Comparison of ENCODE assay signal across 30 cellular contexts in the genomic region with DNA sequence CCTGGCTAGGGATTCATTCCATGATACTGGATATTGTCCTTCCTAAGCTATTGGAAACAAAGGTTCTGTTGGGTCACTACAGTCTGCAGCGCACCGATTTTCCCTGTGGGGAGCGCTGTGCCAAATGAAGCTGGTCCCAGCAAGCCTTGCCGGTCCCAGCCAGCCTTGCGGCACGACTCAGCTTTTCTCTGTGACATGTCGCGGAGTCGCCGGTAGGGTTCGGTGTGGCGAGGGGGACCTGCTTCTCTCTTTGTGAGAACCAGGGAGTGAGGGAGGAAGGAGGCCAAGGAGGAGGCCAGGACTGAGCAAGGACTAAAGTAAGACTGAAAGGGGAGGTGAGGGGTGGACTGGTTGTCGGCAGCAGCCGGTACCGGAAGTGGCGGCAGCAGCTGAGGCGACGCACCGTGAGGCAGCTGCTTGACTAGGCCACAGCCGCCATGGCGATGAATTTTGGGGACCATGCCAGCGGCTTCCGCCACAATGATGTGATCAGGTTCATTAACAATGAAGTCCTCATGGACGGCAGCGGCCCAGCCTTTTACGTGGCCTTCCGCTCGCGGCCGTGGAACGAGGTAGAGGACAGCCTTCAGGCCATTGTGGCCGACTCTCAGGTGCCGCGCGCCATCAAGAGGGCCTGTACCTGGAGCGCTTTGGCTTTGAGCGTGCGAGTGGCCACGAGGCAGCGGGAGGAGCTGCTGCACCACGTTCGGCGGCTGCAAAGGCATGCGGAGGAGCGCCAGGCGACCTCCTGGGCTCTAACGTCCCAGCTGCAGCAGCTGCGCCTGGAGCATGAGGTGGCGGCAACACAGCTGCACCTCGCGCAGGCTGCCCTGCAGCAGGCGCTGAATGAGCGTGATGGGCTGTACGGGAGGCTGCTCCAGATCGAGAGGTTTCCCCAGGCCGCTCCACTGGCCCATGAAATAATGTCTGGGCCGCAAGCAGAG. TPM values are rescaled to one million over a fixed set of nuclear protein-coding genes. Genes with fewer than 3 reads are reported as not detected.
"Had no signal": no experiment of that assay in that cellular context is flagged by ENCODE, and none has a peak within 500 bp of the region (broad histone marks: within the 10 kb centered on the region; RNA-seq: fewer than 3 reads in every experiment).

A gene (plus strand): TSS at position 180 of the 944 bp plus-strand sequence. CDS start 258 bp downstream, at position 438.

- H3K4me2 ChIP-seq: SK-N-SH had no signal

- H3K4me1 Mint-ChIP-seq: brain had no signal

- H3K36me3 Mint-ChIP-seq: activated naive CD8-positive, alpha-beta T cell; brain had no signal

- DNase-seq: activated CD4-positive, alpha-beta memory T cell treated with anti-CD3 and anti-CD28 coated beads, Interleukin-2, amount 10 ng/mL, durations not matched to agents 7 days and 5 days; activated CD4-positive, alpha-beta T cell treated with anti-CD3 and anti-CD28 coated beads for 36 hours; activated CD4-positive, alpha-beta T cell treated with anti-CD3 and anti-CD28 coated beads, Interleukin-2, amount 50 U/mL, for 1 hour; activated CD8-positive, alpha-beta memory T cell treated with anti-CD3 and anti-CD28 coated beads, Interleukin-2, amount 50 U/mL, for 4 hours; activated naive CD4-positive, alpha-beta T cell; activated T-cell treated with anti-CD3 and anti-CD28 coated beads, Interleukin-2, amount 50 U/mL, for 72 hours; amygdala; NCI-H1092; NCI-H1417; NCI-H1930; NCI-H2171; NCI-H226; NCI-H510A; NCI-H69; NK-92 treated with Interleukin-12 subunit alpha and Interleukin-12 subunit beta, amount 100 ng/mL, for 24 hours; OCI-M1; RPMI8226; SJCRH30; SK-N-SH; T-helper 1 cell had no signal

- H3K27ac ChIP-seq: SJCRH30, VCaP had no signal

- ATAC-seq: activated CD4-positive, alpha-beta T cell treated with anti-CD3 and anti-CD28 coated beads for 36 hours; activated T-cell treated with anti-CD3 and anti-CD28 coated beads, Interleukin-2, amount 50 U/mL, for 72 hours; Panc1; Right ventricle myocardium inferior had no signal

- H3K4me3 ChIP-seq: SJCRH30 had no signal

- H3K27me3 Mint-ChIP-seq: activated CD4-positive, alpha-beta memory T cell treated with anti-CD3 and anti-CD28 coated beads, Interleukin-2, amount 10 ng/mL, durations not matched to agents 7 days and 5 days; activated CD4-positive, alpha-beta T cell treated with anti-CD3 and anti-CD28 coated beads for 36 hours; activated naive CD8-positive, alpha-beta T cell; central memory CD8-positive, alpha-beta T cell had no signal

- H3K27ac Mint-ChIP-seq: activated CD4-positive, alpha-beta memory T cell treated with anti-CD3 and anti-CD28 coated beads, Interleukin-2, amount 10 ng/mL, durations not matched to agents 7 days and 5 days; activated CD4-positive, alpha-beta T cell treated with anti-CD3 and anti-CD28 coated beads for 36 hours; activated T-cell treated with anti-CD3 and anti-CD28 coated beads, Interleukin-2, amount 50 U/mL, for 72 hours; brain had no signal

- H3K9me3 ChIP-seq: SJCRH30, SK-N-SH had no signal

- FAIRE-seq: astrocyte had no signal

- H3K9ac ChIP-seq: SK-N-SH had no signal

- H3K4me1 ChIP-seq: SJCRH30 had no signal

- H3K27me3 ChIP-seq: SJCRH30 had no signal

- H3K36me3 ChIP-seq: SJCRH30 had no signal

- H3K4me3 Mint-ChIP-seq: activated CD4-positive, alpha-beta memory T cell treated with anti-CD3 and anti-CD28 coated beads, Interleukin-2, amount 10 ng/mL, durations not matched to agents 7 days and 5 days; activated CD4-positive, alpha-beta T cell treated with anti-CD3 and anti-CD28 coated beads for 36 hours; activated naive CD8-positive, alpha-beta T cell; activated T-cell treated with anti-CD3 and anti-CD28 coated beads, Interleukin-2, amount 50 U/mL, for 72 hours; brain had no signal

- H3K9me3 Mint-ChIP-seq: activated CD4-positive, alpha-beta memory T cell treated with anti-CD3 and anti-CD28 coated beads, Interleukin-2, amount 10 ng/mL, durations not matched to agents 7 days and 5 days; activated T-helper 2 cell treated with anti-CD3 and anti-CD28 coated beads, Interferon-gamma antibody, Interleukin-2, Interleukin-4, amounts not matched to agents 10 μg/mL and 5 μg/mL and 100 μg/mL, durations not matched to agents 14 hours and 24 hours and 36 hours; central memory CD8-positive, alpha-beta T cell had no signal

RNA-seq across cellular contexts. Expression of the gene that starts here (rescaled TPM):
- total RNA-seq: activated CD4-positive, alpha-beta memory T cell treated with anti-CD3 and anti-CD28 coated beads, Interleukin-2, amount 10 ng/mL, durations not matched to agents 7 days and 5 days; activated CD4-positive, alpha-beta T cell treated with anti-CD3 and anti-CD28 coated beads for 36 hours; activated T-cell treated with anti-CD3 and anti-CD28 coated beads, Interleukin-2, amount 50 U/mL, for 72 hours; astrocyte; MCF 10A; Right ventricle myocardium inferior; SJCRH30; T-helper 2 cell treated with Interferon-gamma antibody and Interleukin-4, amounts not matched to agents 100 ng/mL and 5 ng/mL, for 36 hours had no signal
- polyA plus RNA-seq: SK-N-SH had no signal
